19 cellular contexts compared by ENCODE assay signal in genomic region chr12:12699345-12699744, GRCh38. TPM values are rescaled to one million over a fixed set of nuclear protein-coding genes. Genes with fewer than 3 reads are reported as not detected.
DNase-seq lines count a peak whose midpoint lies in the region; ATAC-seq and TF ChIP-seq lines count a peak whose summit lies in the region.
"Had no signal": no experiment of that assay in that cellular context is flagged by ENCODE, and none has a peak within 500 bp of the region (broad histone marks: within the 10 kb centered on the region; RNA-seq: fewer than 3 reads in every experiment).

No MANE protein-coding gene starts in this region.

- TF ChIP-seq CTCF in OCI-LY1 (IDR thresholded peaks at IDR 0.05; ENCODE audit: low read length) = no peak
- no peak for TF ChIP-seq CTCF in vagina (IDR thresholded peaks at IDR 0.05)

- H3K9ac ChIP-seq in OCI-LY1 (ENCODE audit: low read length) = no peak overlapping the region

- peaks cover 19% of the 10 kb centered on the region for H3K36me3 Mint-ChIP-seq in activated naive CD4-positive, alpha-beta T cell treated with anti-CD3 and anti-CD28 coated beads, Interleukin-2, amount 10 ng/mL, durations not matched to agents 7 days and 5 days
- peaks cover 0 to 6% of the 10 kb centered on the region in 2 donors for H3K36me3 Mint-ChIP-seq in CD4-positive, alpha-beta memory T cell
- no peaks in the 10 kb centered on the region for H3K36me3 Mint-ChIP-seq in memory B cell

- no peaks in the 10 kb centered on the region for H3K27me3 ChIP-seq in CD4-positive, alpha-beta memory T cell (ENCODE audit: insufficient read depth, low read length)
- H3K27me3 ChIP-seq in OCI-LY1 (ENCODE audit: insufficient read depth, low read length) (no peaks in the 10 kb centered on the region), vagina (no peaks in the 10 kb centered on the region)
- H3K27me3 ChIP-seq: BE2C had no signal

- CTCF ChIA-PET in activated naive CD4-positive, alpha-beta T cell treated with anti-CD3 and anti-CD28 coated beads, Interleukin-2, amount 10 ng/mL, durations not matched to agents 7 days and 5 days (lab: Charles Lee) = interaction anchor here (0.6 to 1.9 kb wide), 5 partner anchors 15 to 365 kb away, joined by 3 to 8 read pairs (median 3); no protein-coding TSS in a partner anchor
- CTCF ChIA-PET in CD4-positive, alpha-beta memory T cell (lab: Charles Lee; ENCODE audit: partially characterized antibody) = interaction anchor here (1.0 to 5.3 kb wide), 6 partner anchors 17 to 322 kb away, joined by 3 to 28 read pairs (median 4); no protein-coding TSS in a partner anchor

- H3K4me3 Mint-ChIP-seq in activated naive CD4-positive, alpha-beta T cell treated with anti-CD3 and anti-CD28 coated beads, Interleukin-2, amount 10 ng/mL, durations not matched to agents 7 days and 5 days = no peak overlapping the region
- H3K4me3 Mint-ChIP-seq in CD4-positive, alpha-beta memory T cell = peak overlapping the region in 1 of 8 donors; percentile 25
- H3K4me3 Mint-ChIP-seq in memory B cell = no peak overlapping the region
- H3K4me3 Mint-ChIP-seq: GM23338 had no signal

- no peak overlapping the region for H3K4me3 ChIP-seq in CD4-positive, alpha-beta memory T cell (ENCODE audit: low read length in 2 of 2)
- H3K4me3 ChIP-seq in OCI-LY1 (ENCODE audit: low read depth, low read length, poor library complexity, severe bottlenecking) (no peak overlapping the region), vagina (no peak overlapping the region)
- H3K4me3 ChIP-seq: GM23338 had no signal

- H3F3A ChIP-seq in OCI-LY1 (ENCODE audit: insufficient read depth, low read length) = 0 out of 2 replicates have a peak, but pooled peaks cover 7% of the 10 kb centered on the region

- H2AFZ ChIP-seq in OCI-LY1 (ENCODE audit: low read length) = no peak overlapping the region
- H2AFZ ChIP-seq: GM23338 had no signal

- H3K4me1 Mint-ChIP-seq in activated naive CD4-positive, alpha-beta T cell treated with anti-CD3 and anti-CD28 coated beads, Interleukin-2, amount 10 ng/mL, durations not matched to agents 7 days and 5 days = peaks cover 53% of the 10 kb centered on the region
- peaks cover 21 to 60% (median 39%) of the 10 kb centered on the region in 4 donors for H3K4me1 Mint-ChIP-seq in CD4-positive, alpha-beta memory T cell
- H3K4me1 Mint-ChIP-seq in memory B cell = peaks cover 21% of the 10 kb centered on the region

- no peaks in the 10 kb centered on the region for H4K20me1 ChIP-seq in OCI-LY1 (ENCODE audit: insufficient read depth, low read length)

- H3K79me2 ChIP-seq in OCI-LY1 (ENCODE audit: insufficient read depth, low read length) = no peaks in the 10 kb centered on the region

- H3K4me2 ChIP-seq in OCI-LY1 (ENCODE audit: low read length) = no peak overlapping the region
- H3K4me2 ChIP-seq: GM23338 had no signal

- peak overlapping the region; percentile 71 for H3K27ac Mint-ChIP-seq in activated naive CD4-positive, alpha-beta T cell treated with anti-CD3 and anti-CD28 coated beads, Interleukin-2, amount 10 ng/mL, durations not matched to agents 7 days and 5 days
- peak overlapping the region; percentile 13 to 75 (median 56) for H3K27ac Mint-ChIP-seq in CD4-positive, alpha-beta memory T cell
- H3K27ac Mint-ChIP-seq in memory B cell = peak overlapping the region; percentile 100
- H3K27ac Mint-ChIP-seq: GM23338 had no signal

- H3K9me3 Mint-ChIP-seq in activated naive CD4-positive, alpha-beta T cell treated with anti-CD3 and anti-CD28 coated beads, Interleukin-2, amount 10 ng/mL, durations not matched to agents 7 days and 5 days = no peaks in the 10 kb centered on the region
- no peaks in the 10 kb centered on the region for H3K9me3 Mint-ChIP-seq in CD4-positive, alpha-beta memory T cell
- H3K9me3 Mint-ChIP-seq in memory B cell = no peaks in the 10 kb centered on the region
- H3K9me3 Mint-ChIP-seq: GM23338 had no signal

- TF ChIP-seq POLR2A in vagina (IDR thresholded peaks at IDR 0.05) = no peak

- no peak overlapping the region for H3K27ac ChIP-seq in CD4-positive, alpha-beta memory T cell (ENCODE audit: low read depth, low read length)
- H3K27ac ChIP-seq in OCI-LY1 (ENCODE audit: low read depth, low read length, poor library complexity, severe bottlenecking) (peak overlapping the region; percentile 45), vagina (no peak overlapping the region)

- peaks cover 33% of the 10 kb centered on the region for H3K4me1 ChIP-seq in CD4-positive, alpha-beta memory T cell (ENCODE audit: insufficient read depth, low read length)
- H3K4me1 ChIP-seq in OCI-LY1 (ENCODE audit: insufficient read depth, low read length, severe bottlenecking) (peaks cover 61% of the 10 kb centered on the region), vagina (peaks cover 12% of the 10 kb centered on the region)

- POLR2A ChIA-PET in CD4-positive, alpha-beta memory T cell (lab: Charles Lee; ENCODE audit: partially characterized antibody) = interaction anchor here (1.2 to 33.8 kb wide), 6 partner anchors 20 to 342 kb away, joined by 3 to 1446 read pairs (median 12); partner anchors contain the start of genes BORCS5, CDKN1B and CREBL2

- H3K27me3 Mint-ChIP-seq in activated naive CD4-positive, alpha-beta T cell treated with anti-CD3 and anti-CD28 coated beads, Interleukin-2, amount 10 ng/mL, durations not matched to agents 7 days and 5 days = no peaks in the 10 kb centered on the region
- H3K27me3 Mint-ChIP-seq in CD4-positive, alpha-beta memory T cell = no peaks in the 10 kb centered on the region
- H3K27me3 Mint-ChIP-seq in memory B cell = no peaks in the 10 kb centered on the region

- intact Hi-C loops in CD4-positive, alpha-beta memory T cell (cut with micrococcal nuclease) = no loop called here
- intact Hi-C loops in vagina (cut with DNase I) = no loop called here

- DNase-seq in activated naive CD4-positive, alpha-beta T cell treated with anti-CD3 and anti-CD28 coated beads, Interleukin-2, amount 10 ng/mL, durations not matched to agents 7 days and 5 days = no peak
- DNase-seq in activated naive CD4-positive, alpha-beta T cell treated with anti-CD3 and anti-CD28 coated beads, Interleukin-2, amount 50 U/mL, for 16 hours = no peak
- DNase-seq in CD4-positive, alpha-beta memory T cell = no peak
- DNase-seq in memory B cell (ENCODE audit: low spot score in 2 of 2) = no peak
- DNase-seq in HT-29 (ENCODE audit: low spot score) = no peak
- no peak for DNase-seq in vagina (ENCODE audit: extremely low spot score in 2 of 2)
- DNase-seq in stimulated activated CD4-positive, alpha-beta T cell treated with anti-CD3 and anti-CD28 coated beads, Interleukin-4, amount 100 ng/mL, for 4 hours = no peak
- DNase-seq: ACHN, BE2C, EL, MV-4-11, NCI-H1417 treated with DMSO at 0.1 percent for 48 hours, NCI-H2029, NCI-H2171 treated with DMSO at 0.1 percent for 48 hours, NCI-H774 had no signal

- H3K9me3 ChIP-seq in CD4-positive, alpha-beta memory T cell (ENCODE audit: control insufficient read depth in 1 of 2, low read length in 2 of 2) = no peaks in the 10 kb centered on the region
- H3K9me3 ChIP-seq in OCI-LY1 (ENCODE audit: low read length) = no peaks in the 10 kb centered on the region
- no peaks in the 10 kb centered on the region for H3K9me3 ChIP-seq in vagina
- H3K9me3 ChIP-seq: BE2C had no signal

- no peaks in the 10 kb centered on the region for H3K36me3 ChIP-seq in CD4-positive, alpha-beta memory T cell (ENCODE audit: insufficient read depth, low read length)
- H3K36me3 ChIP-seq in OCI-LY1 (ENCODE audit: insufficient read depth, low read length) (no peaks in the 10 kb centered on the region), vagina (no peaks in the 10 kb centered on the region)
- H3K36me3 ChIP-seq: BE2C had no signal

- H3K9me2 ChIP-seq in OCI-LY1 (ENCODE audit: low read depth, low read length) = no peaks in the 10 kb centered on the region

- ATAC-seq in memory B cell (ENCODE audit: low read depth) = no peak
- ATAC-seq: GM23338, Panc1, Right ventricle myocardium inferior had no signal

RNA-seq across cellular contexts. Expression of gene GPR19, which starts 3.4 kb away (rescaled TPM):
- 1 to 10 TPM; 3.4 to 4.4 TPM for total RNA-seq in CD4-positive, alpha-beta memory T cell
- polyA plus RNA-seq in CD4-positive, alpha-beta memory T cell = 1 to 10 TPM in 1 of 2 donors, under 1 TPM in 1; 0.55 to 1.2 TPM
- 0.25 and 1.0 TPM in 2 replicates for total RNA-seq in HT-29 (2014; rRNA removed; shearing (Covaris generic))
- total RNA-seq in vagina = not detected
- total RNA-seq: Right ventricle myocardium inferior had no signal

RNA-seq across cellular contexts. Expression of gene CDKN1B, which starts 17.8 kb away (rescaled TPM):
- 100 to 1,000 TPM; 232 to 238 TPM for total RNA-seq in CD4-positive, alpha-beta memory T cell
- polyA plus RNA-seq in CD4-positive, alpha-beta memory T cell = 10 to 100 TPM; 12.5 to 14.5 TPM
- total RNA-seq in HT-29 (2014; rRNA removed; shearing (Covaris generic)) = 52.9 and 67.7 TPM in 2 replicates
- 52.5 TPM for total RNA-seq in vagina
